16 cellular contexts compared by ENCODE assay signal in the genomic region with DNA sequence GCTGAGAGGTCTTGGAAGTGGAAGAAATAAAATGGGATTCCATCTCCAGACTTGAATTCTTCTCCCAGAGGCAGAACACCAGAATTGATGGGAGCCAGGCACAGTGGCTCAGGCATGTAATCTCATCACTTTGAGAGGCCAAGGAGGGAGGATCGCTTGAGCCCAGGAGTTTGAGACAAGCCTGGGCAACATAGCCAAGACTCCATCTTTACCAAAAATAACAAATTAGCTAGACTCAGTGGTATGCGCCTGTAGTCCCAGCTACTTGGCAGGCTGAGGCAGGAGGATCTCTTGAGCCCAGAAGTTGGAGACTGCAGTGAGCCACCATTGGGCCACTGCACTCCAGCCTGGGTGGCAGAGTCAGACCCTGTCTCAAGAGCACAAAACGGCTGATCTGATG.
"Had no signal": no experiment of that assay in that cellular context is flagged by ENCODE, and none has a peak within 500 bp of the region (broad histone marks: within the 10 kb centered on the region; RNA-seq: fewer than 3 reads in every experiment).

No MANE protein-coding gene starts in this region.

- H3K9me3 Mint-ChIP-seq: activated T-cell treated with anti-CD3 and anti-CD28 coated beads, Interleukin-2, amount 50 U/mL, for 4 hours; effector memory CD8-positive, alpha-beta T cell; stimulated activated naive CD8-positive, alpha-beta T cell treated with anti-CD3 and anti-CD28 coated beads, Interleukin-15, Interleukin-2, amounts not matched to agents 100 ng/mL and 50 ng/mL, for 24 hours; T-helper 2 cell treated with Interferon-gamma antibody and Interleukin-4, amounts not matched to agents 5 μg/mL and 100 μg/mL, for 36 hours had no signal

- H3K27ac Mint-ChIP-seq: activated naive CD8-positive, alpha-beta T cell; effector memory CD8-positive, alpha-beta T cell; nephron progenitor cell; stimulated activated naive CD8-positive, alpha-beta T cell treated with anti-CD3 and anti-CD28 coated beads, Interleukin-15, Interleukin-2, amounts not matched to agents 100 ng/mL and 50 ng/mL, for 24 hours; T-helper 2 cell treated with Interferon-gamma antibody and Interleukin-4, amounts not matched to agents 5 μg/mL and 100 μg/mL, for 36 hours had no signal

- H3K4me3 ChIP-seq: heart left ventricle, testis had no signal

- H3K4me3 Mint-ChIP-seq: activated naive CD8-positive, alpha-beta T cell; activated T-cell treated with anti-CD3 and anti-CD28 coated beads, Interleukin-2, amount 50 U/mL, for 4 hours; effector memory CD8-positive, alpha-beta T cell; nephron progenitor cell; stimulated activated naive CD8-positive, alpha-beta T cell treated with anti-CD3 and anti-CD28 coated beads, Interleukin-15, Interleukin-2, amounts not matched to agents 100 ng/mL and 50 ng/mL, for 24 hours; T-helper 2 cell treated with Interferon-gamma antibody and Interleukin-4, amounts not matched to agents 5 μg/mL and 100 μg/mL, for 36 hours had no signal

- H3K9me3 ChIP-seq: heart left ventricle, testis had no signal

- DNase-seq: activated CD4-positive, alpha-beta T cell treated with anti-CD3 and anti-CD28 coated beads, Interleukin-2, amount 50 U/mL, for 48 hours; activated effector memory CD4-positive, alpha-beta T cell treated with anti-CD3 and anti-CD28 coated beads, Interleukin-2, amount 50 U/mL, for 16 hours; activated T-cell treated with anti-CD3 and anti-CD28 coated beads, Interleukin-2, amount 50 U/mL, for 4 hours; anterior cingulate cortex; cortex of kidney; effector memory CD8-positive, alpha-beta T cell; heart left ventricle; nephron progenitor cell; stimulated activated CD4-positive, alpha-beta T cell treated with anti-CD3 and anti-CD28 coated beads, Interleukin-4, amount 100 ng/mL, for 24 hours; testis had no signal

- H3K36me3 Mint-ChIP-seq: activated naive CD8-positive, alpha-beta T cell had no signal

- H3K27me3 ChIP-seq: testis had no signal

- H3K4me1 ChIP-seq: testis had no signal

- H3K27ac ChIP-seq: testis had no signal

- H3K36me3 ChIP-seq: heart left ventricle had no signal

- ATAC-seq: activated CD4-positive, CD25-positive, alpha-beta regulatory T cell treated with anti-CD3 and anti-CD28 coated beads, Interleukin-2, amount 50 U/mL, for 24 hours; activated T-cell treated with anti-CD3 and anti-CD28 coated beads, Interleukin-2, amount 50 U/mL, for 4 hours; effector memory CD8-positive, alpha-beta T cell; esophagus mucosa; left lobe of liver had no signal
